ENCODE assay signal across 18 cellular contexts in the genomic region with DNA sequence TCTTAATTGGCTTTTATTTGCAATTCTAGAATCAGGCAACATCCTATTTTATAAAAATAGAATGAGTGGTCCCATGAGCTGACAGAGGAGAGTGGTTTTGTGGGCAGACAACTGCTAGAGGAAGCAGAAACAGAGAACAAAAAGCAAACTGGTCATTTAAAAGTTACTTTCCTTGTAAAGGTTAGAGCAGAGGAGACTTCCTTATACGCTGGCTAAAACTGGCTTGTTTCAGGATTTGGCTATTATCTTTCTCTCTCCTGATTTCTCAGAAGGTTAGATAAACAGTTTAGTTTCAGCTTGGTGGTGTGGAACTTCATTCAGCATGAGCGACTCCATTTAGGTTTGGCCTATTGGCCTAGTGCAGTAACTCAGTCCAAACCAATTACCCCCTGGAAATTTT. TPM values are rescaled to one million over a fixed set of nuclear protein-coding genes. Genes with fewer than 3 reads are reported as not detected.
A peak's percentile ranks its signal among the peaks of the same experiment; 100 is the strongest.
DNase-seq lines count a peak whose midpoint lies in the region; TF ChIP-seq lines count a peak whose summit lies in the region.
"Had no signal": no experiment of that assay in that cellular context is flagged by ENCODE, and none has a peak within 500 bp of the region (broad histone marks: within the 10 kb centered on the region; RNA-seq: fewer than 3 reads in every experiment).

No MANE protein-coding gene starts in this region.

- peak overlapping the region; percentile 81 for H3K27ac ChIP-seq in BLaER1

- no peaks in the 10 kb centered on the region for H3K9me3 Mint-ChIP-seq in MCF 10A (ENCODE audit: unreplicated experiment)

- no peaks in the 10 kb centered on the region for H4K20me1 ChIP-seq in BLaER1

- BruUV-seq in MCF 10A (replicated peaks; lab: Mats Ljungman, UMichigan): no TSS peak

- H3K4me3 ChIP-seq in BLaER1: peak overlapping the region; percentile 29; the same call in 1 of the 2 replicates

- POLR2A ChIA-PET in MCF 10A (lab: Yijun Ruan, JAX): interaction anchor here (0.6 to 5.0 kb wide), 10 partner anchors 9 to 788 kb away, joined by 3 to 36 read pairs (median 5); no protein-coding TSS in a partner anchor

- H3K27ac Mint-ChIP-seq in MCF 10A (ENCODE audit: low read depth, unreplicated experiment): no peak overlapping the region

- in situ Hi-C loops in KBM-7 (cut with MboI; ENCODE audit: low pct_unique_long_range_greater_than_20kb, low sequenced_read_pairs): no loop called here

- peak overlapping the region; percentile 85 for H3K4me2 ChIP-seq in BLaER1

- CTCF ChIA-PET in MCF 10A (lab: Yijun Ruan, JAX): interaction anchor here (0.5 to 7.0 kb wide), 7 partner anchors 16 to 150 kb away, joined by 3 to 52 read pairs (median 7); a partner anchor contains a TSS

- no peak overlapping the region for H3K4me3 Mint-ChIP-seq in MCF 10A (ENCODE audit: unreplicated experiment)

- H3K36me3 Mint-ChIP-seq in MCF 10A (ENCODE audit: insufficient read depth, unreplicated experiment): no peaks in the 10 kb centered on the region

- peaks cover 23% of the 10 kb centered on the region for H3K4me1 Mint-ChIP-seq in MCF 10A (ENCODE audit: insufficient read depth, unreplicated experiment)

- no peak for TF ChIP-seq CTCF in MCF 10A (IDR thresholded peaks at IDR 0.05; ENCODE audit: unreplicated experiment)
- TF ChIP-seq CTCF in GM20000 (IDR thresholded peaks at IDR 0.05; ENCODE audit: extremely low read depth, missing control alignments): no peak

- H3K36me3 ChIP-seq in BLaER1: no peaks in the 10 kb centered on the region

- H3K27me3 ChIP-seq in BLaER1: no peaks in the 10 kb centered on the region

- no peaks in the 10 kb centered on the region for H3K9me3 ChIP-seq in BLaER1

- peaks cover 64% of the 10 kb centered on the region for H3K4me1 ChIP-seq in BLaER1

- peak; percentile 35 for DNase-seq in KBM-7
- peak; percentile 87 for DNase-seq in SKM-1 (lab: John Stamatoyannopoulos, UW; ENCODE audit: unreplicated experiment)
- DNase-seq in midbrain (lab: John Stamatoyannopoulos, UW): peak; percentile 5
- no peak for DNase-seq in MCF 10A (ENCODE audit: unreplicated experiment)
- DNase-seq in stimulated activated CD4-positive, alpha-beta T cell treated with anti-CD3 and anti-CD28 coated beads, Interleukin-1b, Interleukin-23, amount 100 ng/mL, for 48 hours: no peak
- no peak for DNase-seq in NCI-H446 treated with DMSO at 0.1 percent for 48 hours (lab: John Stamatoyannopoulos, UW)
- DNase-seq in GM20000 (ENCODE audit: low spot score): no peak
- DNase-seq: activated T-cell treated with anti-CD3 and anti-CD28 coated beads, Interleukin-2, amount 50 U/mL, for 48 hours; effector CD8-positive, alpha-beta T cell; NCI-H82; SHP77; stimulated activated naive CD4-positive, alpha-beta T cell treated with Interleukin-2 at 50 U/mL for 16 hours had no signal

- peak overlapping the region; percentile 65; the same call in 1 of the 2 replicates for H3K9ac ChIP-seq in BLaER1

- intact Hi-C loops in MCF 10A (cut with micrococcal nuclease): no loop called here

- H3K27me3 Mint-ChIP-seq in MCF 10A (ENCODE audit: insufficient read depth, unreplicated experiment): no peaks in the 10 kb centered on the region

RNA-seq across cellular contexts. Expression of a gene that starts 32.3 kb away (rescaled TPM):
- not detected in 2 replicates for total RNA-seq in MCF 10A (2022)
- total RNA-seq: HT-29, kidney epithelial cell, M059J, osteocyte, urinary bladder had no signal

Comparison
In these comparisons a context has a peak if more than half of its experiments do, and no peak if none do; other contexts are left out.
1. DNase-seq: peak in KBM-7 (single experiment), SKM-1 (single experiment) and midbrain (single experiment); none in MCF 10A (single experiment), stimulated activated CD4-positive, alpha-beta T cell treated with anti-CD3 and anti-CD28 coated beads, Interleukin-1b, Interleukin-23, amount 100 ng/mL, for 48 hours (single experiment), NCI-H446 treated with DMSO at 0.1 percent for 48 hours (single experiment) and GM20000 (single experiment).